Comparison of ENCODE assay signal across 1 cellular context in the genomic region with DNA sequence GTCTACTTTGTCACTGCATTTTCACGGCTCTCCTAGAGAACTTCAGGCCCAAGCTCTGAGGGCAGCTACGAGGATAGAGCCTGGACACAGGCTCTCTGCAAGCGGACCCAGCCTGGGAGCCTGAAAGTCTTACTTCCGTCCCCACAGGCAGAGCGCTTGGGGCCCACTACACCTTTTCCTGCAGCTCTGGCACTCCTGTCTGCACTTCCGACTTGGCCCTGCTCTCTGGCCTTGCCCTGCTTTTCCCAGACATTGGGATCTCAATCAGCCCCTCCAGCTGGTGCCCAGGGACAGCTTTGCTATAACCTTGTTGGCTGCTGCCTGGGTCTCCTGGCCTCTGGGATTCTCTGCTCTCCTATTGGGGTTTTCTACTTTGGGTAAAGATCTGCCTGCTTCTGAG.
TF ChIP-seq lines count a peak whose summit lies in the region.

No MANE protein-coding gene starts in this region.

TF ChIP-seq in WTC11, 78 proteins besides CTCF, POLR2A, EP300 and RAD21 (continued from another document):
- no peak for TF ChIP-seq GRHL2 (CRISPR knock-in tag; IDR thresholded peaks at IDR 0.05; ENCODE audit: insufficient replicate concordance, severe bottlenecking)
- no peak for TF ChIP-seq TEAD4 (CRISPR knock-in tag; IDR thresholded peaks at IDR 0.05)
- TF ChIP-seq, protein P1, sequence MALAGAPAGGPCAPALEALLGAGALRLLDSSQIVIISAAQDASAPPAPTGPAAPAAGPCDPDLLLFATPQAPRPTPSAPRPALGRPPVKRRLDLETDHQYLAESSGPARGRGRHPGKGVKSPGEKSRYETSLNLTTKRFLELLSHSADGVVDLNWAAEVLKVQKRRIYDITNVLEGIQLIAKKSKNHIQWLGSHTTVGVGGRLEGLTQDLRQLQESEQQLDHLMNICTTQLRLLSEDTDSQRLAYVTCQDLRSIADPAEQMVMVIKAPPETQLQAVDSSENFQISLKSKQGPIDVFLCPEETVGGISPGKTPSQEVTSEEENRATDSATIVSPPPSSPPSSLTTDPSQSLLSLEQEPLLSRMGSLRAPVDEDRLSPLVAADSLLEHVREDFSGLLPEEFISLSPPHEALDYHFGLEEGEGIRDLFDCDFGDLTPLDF (CRISPR knock-in tag; IDR thresholded peaks at IDR 0.05) = no peak
- no peak for TF ChIP-seq FOXP1 (CRISPR knock-in tag; IDR thresholded peaks at IDR 0.05; ENCODE audit: borderline replicate concordance)
- TF ChIP-seq, protein P2, sequence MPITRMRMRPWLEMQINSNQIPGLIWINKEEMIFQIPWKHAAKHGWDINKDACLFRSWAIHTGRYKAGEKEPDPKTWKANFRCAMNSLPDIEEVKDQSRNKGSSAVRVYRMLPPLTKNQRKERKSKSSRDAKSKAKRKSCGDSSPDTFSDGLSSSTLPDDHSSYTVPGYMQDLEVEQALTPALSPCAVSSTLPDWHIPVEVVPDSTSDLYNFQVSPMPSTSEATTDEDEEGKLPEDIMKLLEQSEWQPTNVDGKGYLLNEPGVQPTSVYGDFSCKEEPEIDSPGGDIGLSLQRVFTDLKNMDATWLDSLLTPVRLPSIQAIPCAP (CRISPR knock-in tag; IDR thresholded peaks at IDR 0.05) = no peak
- TF ChIP-seq ZNF416 (CRISPR knock-in tag; IDR thresholded peaks at IDR 0.05) = no peak
- TF ChIP-seq NFE2L1 (CRISPR knock-in tag; IDR thresholded peaks at IDR 0.05) = no peak
- no peak for TF ChIP-seq ZNF121 (CRISPR knock-in tag; IDR thresholded peaks at IDR 0.05)
